ENCODE assay signal across 9 cellular contexts in genomic region chr14:22848391-22849164, GRCh38. TPM values are rescaled to one million over a fixed set of nuclear protein-coding genes. Genes with fewer than 3 reads are reported as not detected.
DNase-seq lines count a peak whose midpoint lies in the region; ATAC-seq and TF ChIP-seq lines count a peak whose summit lies in the region.
"Had no signal": no experiment of that assay in that cellular context is flagged by ENCODE, and none has a peak within 500 bp of the region (broad histone marks: within the 10 kb centered on the region; RNA-seq: fewer than 3 reads in every experiment).

No MANE protein-coding gene starts in this region.

- no peak overlapping the region for H3K4me3 Mint-ChIP-seq in WTC11
- no peak overlapping the region for H3K4me3 Mint-ChIP-seq in CD4-positive, alpha-beta T cell
- no peak overlapping the region for H3K4me3 Mint-ChIP-seq in activated CD4-positive, alpha-beta memory T cell treated with anti-CD3 and anti-CD28 coated beads for 36 hours

- intact Hi-C loops in Right ventricle myocardium superior (cut with DNase I) = loop anchor here (10.0 kb wide), 1 partner anchor 454 kb away; no protein-coding TSS in a partner anchor
- intact Hi-C loops in CD4-positive, alpha-beta T cell (cut with DNase I, micrococcal nuclease) = no loop called here
- intact Hi-C loops in activated CD4-positive, alpha-beta memory T cell treated with anti-CD3 and anti-CD28 coated beads for 36 hours (cut with micrococcal nuclease) = no loop called here

- ATAC-seq in WTC11 = peak; percentile 12
- peak; percentile 43 for ATAC-seq in Right ventricle myocardium superior (ENCODE audit: poor library complexity)
- ATAC-seq in CD4-positive, alpha-beta T cell (ENCODE audit: poor library complexity) = no peak
- no peak for ATAC-seq in HG02759 (IDR thresholded peaks at IDR 0.05; ENCODE audit: unreplicated experiment)

- CTCF ChIA-PET in WTC11 (lab: Charles Lee) = interaction anchor here (0.6 to 10.1 kb wide), 16 partner anchors 11 to 310 kb away, joined by 3 to 280 read pairs (median 4); partner anchors contain the start of genes LRP10, MMP14, MRPL52 and OXA1L
- CTCF ChIA-PET in CD4-positive, alpha-beta T cell (lab: Charles Lee) = no interaction called here
- CTCF ChIA-PET in activated CD4-positive, alpha-beta memory T cell treated with anti-CD3 and anti-CD28 coated beads for 36 hours (lab: Charles Lee) = interaction anchor here (1.1 to 1.9 kb wide), 4 partner anchors 23 to 278 kb away, joined by 3 to 7 read pairs (median 4); partner anchors contain the start of gene LRP10

- H3K9me3 ChIP-seq in ES-I3 (ENCODE audit: control insufficient read depth, insufficient read depth, low read length) = no peaks in the 10 kb centered on the region
- no peaks in the 10 kb centered on the region for H3K9me3 ChIP-seq in CD4-positive, alpha-beta T cell (ENCODE audit: control insufficient read depth, low read length)

- DNase-seq in WTC11 (ENCODE audit: low spot score) = no peak
- peak; percentile 82 for DNase-seq in Right ventricle myocardium superior
- peak; percentile 62 for DNase-seq in renal cortical epithelial cell (ENCODE audit: low read depth)
- no peak for DNase-seq in CD4-positive, alpha-beta T cell
- no peak for DNase-seq in SHP77 treated with DMSO at 0.1 percent for 48 hours (lab: John Stamatoyannopoulos, UW)
- DNase-seq in activated CD4-positive, alpha-beta memory T cell treated with anti-CD3 and anti-CD28 coated beads for 36 hours = no peak
- DNase-seq: activated CD4-positive, CD25-positive, alpha-beta regulatory T cell treated with anti-CD3 and anti-CD28 coated beads, Interleukin-2, amount 50 U/mL, for 72 hours had no signal

- H3K4me1 ChIP-seq in ES-I3 (ENCODE audit: insufficient read depth, low read length) = peaks cover 23% of the 10 kb centered on the region

- TF ChIP-seq CTCF in WTC11 (IDR thresholded peaks at IDR 0.05) = no peak
- TF ChIP-seq CTCF in CD4-positive, alpha-beta T cell (IDR thresholded peaks at IDR 0.05) = no peak

- H3K4me1 Mint-ChIP-seq in WTC11 = peaks cover 25% of the 10 kb centered on the region
- H3K4me1 Mint-ChIP-seq in CD4-positive, alpha-beta T cell (ENCODE audit: low read depth) = peaks cover 9% of the 10 kb centered on the region
- H3K4me1 Mint-ChIP-seq in activated CD4-positive, alpha-beta memory T cell treated with anti-CD3 and anti-CD28 coated beads for 36 hours (ENCODE audit: low read depth) = peaks cover 16% of the 10 kb centered on the region

- no peaks in the 10 kb centered on the region for H3K27me3 ChIP-seq in CD4-positive, alpha-beta T cell (ENCODE audit: control insufficient read depth, insufficient read depth, low read length)

- POLR2A ChIA-PET in WTC11 (lab: Charles Lee) = interaction anchor here (1.4 to 2.4 kb wide), 4 partner anchors 9 to 27 kb away, joined by 3 to 9 read pairs (median 6); no protein-coding TSS in a partner anchor
- POLR2A ChIA-PET in CD4-positive, alpha-beta T cell (lab: Charles Lee) = no interaction called here
- POLR2A ChIA-PET in activated CD4-positive, alpha-beta memory T cell treated with anti-CD3 and anti-CD28 coated beads for 36 hours (lab: Charles Lee) = no interaction called here

- H3K9me3 Mint-ChIP-seq in WTC11 = no peaks in the 10 kb centered on the region
- no peaks in the 10 kb centered on the region for H3K9me3 Mint-ChIP-seq in CD4-positive, alpha-beta T cell
- H3K9me3 Mint-ChIP-seq in activated CD4-positive, alpha-beta memory T cell treated with anti-CD3 and anti-CD28 coated beads for 36 hours = no peaks in the 10 kb centered on the region

- H3K36me3 ChIP-seq in ES-I3 (ENCODE audit: insufficient read depth, low read length) = peaks cover 10% of the 10 kb centered on the region; the same call in 1 of the 2 replicates

- H3K36me3 Mint-ChIP-seq in WTC11 = peaks cover 24% of the 10 kb centered on the region
- H3K36me3 Mint-ChIP-seq in CD4-positive, alpha-beta T cell (ENCODE audit: low read depth) = no peaks in the 10 kb centered on the region
- no peaks in the 10 kb centered on the region for H3K36me3 Mint-ChIP-seq in activated CD4-positive, alpha-beta memory T cell treated with anti-CD3 and anti-CD28 coated beads for 36 hours

- peak overlapping the region; percentile 14 for H3K9ac ChIP-seq in ES-I3 (ENCODE audit: low read depth, low read length)

- H3K27me3 Mint-ChIP-seq in WTC11 (ENCODE audit: low read depth) = no peaks in the 10 kb centered on the region
- H3K27me3 Mint-ChIP-seq in CD4-positive, alpha-beta T cell = peaks cover 14% of the 10 kb centered on the region
- no peaks in the 10 kb centered on the region for H3K27me3 Mint-ChIP-seq in activated CD4-positive, alpha-beta memory T cell treated with anti-CD3 and anti-CD28 coated beads for 36 hours

- peak overlapping the region; percentile 60 for H3K27ac Mint-ChIP-seq in WTC11
- no peak overlapping the region for H3K27ac Mint-ChIP-seq in CD4-positive, alpha-beta T cell
- no peak overlapping the region for H3K27ac Mint-ChIP-seq in activated CD4-positive, alpha-beta memory T cell treated with anti-CD3 and anti-CD28 coated beads for 36 hours

- no peak overlapping the region for H3K27ac ChIP-seq in CD4-positive, alpha-beta T cell (ENCODE audit: low read depth, low read length)

TF ChIP-seq in WTC11, 78 proteins besides CTCF, POLR2A, EP300 and RAD21:
- TF ChIP-seq NFYB (CRISPR knock-in tag; conservative IDR thresholded peaks at IDR 0.05; ENCODE audit: low read depth) (no peak), FOXK1 (CRISPR knock-in tag; IDR thresholded peaks at IDR 0.05) (no peak), STAT6 (CRISPR knock-in tag; conservative IDR thresholded peaks at IDR 0.05; ENCODE audit: low read depth) (no peak), NR1H2 (CRISPR knock-in tag; IDR thresholded peaks at IDR 0.05) (no peak)

RNA-seq across cellular contexts. Expression of gene MMP14, which starts 12.2 kb away (rescaled TPM):
- total RNA-seq in WTC11 (2021) (81.6 to 94.4 TPM (median 83.9 TPM) in 3 replicates), Right ventricle myocardium superior (22.5 TPM), renal cortical epithelial cell (180 and 295 TPM in 2 replicates)
- 1 to 10 TPM; 2.6 to 2.9 TPM for total RNA-seq in CD4-positive, alpha-beta T cell
- total RNA-seq in activated CD4-positive, alpha-beta memory T cell treated with anti-CD3 and anti-CD28 coated beads for 36 hours = 1 to 10 TPM; 1.1 to 1.4 TPM

RNA-seq across cellular contexts. Expression of gene MRPL52, which starts 18.9 kb away (rescaled TPM):
- 170 to 200 TPM (median 200 TPM) in 3 replicates for total RNA-seq in WTC11 (2021)
- 110 TPM for total RNA-seq in Right ventricle myocardium superior
- total RNA-seq in renal cortical epithelial cell = 17.1 and 61.1 TPM in 2 replicates
- 10 to 100 TPM; 27.6 to 29.4 TPM for total RNA-seq in CD4-positive, alpha-beta T cell
- 100 to 1,000 TPM; 152 to 156 TPM for total RNA-seq in activated CD4-positive, alpha-beta memory T cell treated with anti-CD3 and anti-CD28 coated beads for 36 hours

RNA-seq across cellular contexts. Expression of gene LRP10, which starts 23.0 kb away (rescaled TPM):
- total RNA-seq in WTC11 (2021) (18.4 to 24.0 TPM (median 19.0 TPM) in 3 replicates), Right ventricle myocardium superior (50.8 TPM), renal cortical epithelial cell (71.9 and 268 TPM in 2 replicates)
- 10 to 100 TPM; 52.4 to 54.6 TPM for total RNA-seq in CD4-positive, alpha-beta T cell
- 10 to 100 TPM; 62.4 to 64.3 TPM for total RNA-seq in activated CD4-positive, alpha-beta memory T cell treated with anti-CD3 and anti-CD28 coated beads for 36 hours

RNA-seq across cellular contexts. Expression of gene SLC7A7, which starts 33.3 kb away (rescaled TPM):
- total RNA-seq in WTC11 (2021) (3.0 to 4.3 TPM (median 4.2 TPM) in 3 replicates), Right ventricle myocardium superior (4.6 TPM), renal cortical epithelial cell (12.7 and 18.4 TPM in 2 replicates)
- total RNA-seq in CD4-positive, alpha-beta T cell = 1 to 10 TPM in 1 of 2 experiments, under 1 TPM in 1; 0.89 to 1.1 TPM
- under 1 TPM; 0.10 to 0.34 TPM for total RNA-seq in activated CD4-positive, alpha-beta memory T cell treated with anti-CD3 and anti-CD28 coated beads for 36 hours

RNA-seq across cellular contexts. Expression of gene REM2, which starts 34.4 kb away (rescaled TPM):
- 1.1 to 1.5 TPM (median 1.5 TPM) in 3 replicates for total RNA-seq in WTC11 (2021)
- total RNA-seq in Right ventricle myocardium superior = not detected
- under 0.01 and 0.20 TPM in 2 replicates for total RNA-seq in renal cortical epithelial cell
- 1 to 10 TPM; 9.2 to 9.4 TPM for total RNA-seq in CD4-positive, alpha-beta T cell
- total RNA-seq in activated CD4-positive, alpha-beta memory T cell treated with anti-CD3 and anti-CD28 coated beads for 36 hours = under 1 TPM; 0.36 to 0.77 TPM

Comparison
In these comparisons a context has a peak if more than half of its experiments do, and no peak if none do; other contexts are left out.
1. ATAC-seq: peak in WTC11 (single experiment) and Right ventricle myocardium superior (single experiment); none in CD4-positive, alpha-beta T cell (single experiment) and HG02759 (single experiment).
2. DNase-seq: peak in Right ventricle myocardium superior (single experiment) and renal cortical epithelial cell (single experiment); none in WTC11 (single experiment), CD4-positive, alpha-beta T cell (0 of 10), SHP77 treated with DMSO at 0.1 percent for 48 hours (single experiment) and activated CD4-positive, alpha-beta memory T cell treated with anti-CD3 and anti-CD28 coated beads for 36 hours (single experiment).